Comparison of ENCODE assay signal across 8 cellular contexts in genomic region chr4:141220271-141220654, GRCh38. TPM values are rescaled to one million over a fixed set of nuclear protein-coding genes. Genes with fewer than 3 reads are reported as not detected.
A peak's percentile ranks its signal among the peaks of the same experiment; 100 is the strongest.
DNase-seq lines count a peak whose midpoint lies in the region; ATAC-seq and TF ChIP-seq lines count a peak whose summit lies in the region.

No MANE protein-coding gene starts in this region.

- H3K4me3 ChIP-seq in GM08714 (ENCODE audit: low read length) (peak overlapping the region; percentile 93; the same call in 1 of the 2 replicates), RWPE2 (ENCODE audit: severe bottlenecking) (peak overlapping the region; percentile 97), retinal pigment epithelial cell (ENCODE audit: low read length) (peak overlapping the region; percentile 94)

- peak overlapping the region; percentile 98 for H3K4me3 Mint-ChIP-seq in HFFc6

- DNase-seq in HFFc6: no peak
- no peak for DNase-seq in RWPE2 (ENCODE audit: low spot score)
- DNase-seq in glomerular visceral epithelial cell (ENCODE audit: extremely low spot score): peak; percentile 52
- no peak for DNase-seq in retinal pigment epithelial cell (ENCODE audit: low read depth)
- no peak for DNase-seq in T1000 (lab: John Stamatoyannopoulos, UW)
- DNase-seq in NCI-H446 treated with DMSO at 0.1 percent for 48 hours (lab: John Stamatoyannopoulos, UW): no peak
- no peak for DNase-seq in occipital lobe (lab: John Stamatoyannopoulos, UW)

- no peaks in the 10 kb centered on the region for H3K9me3 Mint-ChIP-seq in HFFc6

- H3K27ac Mint-ChIP-seq in HFFc6: peak overlapping the region; percentile 94; the same call in 1 of the 2 replicates

- ATAC-seq in RWPE2 (ENCODE audit: low read depth): no peak

- TF ChIP-seq CTCF in HFFc6 (IDR thresholded peaks at IDR 0.05): no peak
- TF ChIP-seq CTCF in RWPE2 (IDR thresholded peaks at IDR 0.05; ENCODE audit: poor library complexity, severe bottlenecking): no peak
- no peak for TF ChIP-seq CTCF in retinal pigment epithelial cell (conservative IDR thresholded peaks at IDR 0.05; ENCODE audit: low read depth, low read length)

- H3K36me3 Mint-ChIP-seq in HFFc6 (ENCODE audit: low read depth): peaks cover 30% of the 10 kb centered on the region

- H3K27me3 Mint-ChIP-seq in HFFc6 (ENCODE audit: insufficient read depth): no peaks in the 10 kb centered on the region; the same call in 1 of the 2 replicates

- peaks cover 13% of the 10 kb centered on the region for H3K4me1 ChIP-seq in RWPE2 (ENCODE audit: insufficient read depth, poor library complexity, severe bottlenecking)

- H3K9me3 ChIP-seq in RWPE2 (ENCODE audit: severe bottlenecking): no peaks in the 10 kb centered on the region

- H3K27ac ChIP-seq in RWPE2 (ENCODE audit: poor library complexity, severe bottlenecking): no peak overlapping the region

- H3K27me3 ChIP-seq in RWPE2 (ENCODE audit: insufficient read depth, poor library complexity, severe bottlenecking): no peaks in the 10 kb centered on the region

- peaks cover 48% of the 10 kb centered on the region for H3K4me1 Mint-ChIP-seq in HFFc6 (ENCODE audit: low read depth)

- H3K36me3 ChIP-seq in RWPE2 (ENCODE audit: low read depth): peaks cover 37% of the 10 kb centered on the region

RNA-seq across cellular contexts. Expression of gene ZNF330, which starts 0.4 kb away (rescaled TPM):
- total RNA-seq in HFFc6 (2021; fragmentation: NEBNext Ultra II Directional; extraction: Animal tissue kit (Norgen Biotek cat#: 25700)): 10 to 100 TPM; 39.4 to 48.8 (median 42.2) TPM
- 23.4 TPM for total RNA-seq in occipital lobe
